ENCODE assay signal across 8 cellular contexts in genomic region chr3:44198265-44198956, GRCh38. TPM values are rescaled to one million over a fixed set of nuclear protein-coding genes. Genes with fewer than 3 reads are reported as not detected.
A peak's percentile ranks its signal among the peaks of the same experiment; 100 is the strongest.
DNase-seq lines count a peak whose midpoint lies in the region; ATAC-seq and TF ChIP-seq lines count a peak whose summit lies in the region.

No MANE protein-coding gene starts in this region.

- TF ChIP-seq CTCF in upper lobe of left lung (IDR thresholded peaks at IDR 0.05): peak; percentile 53 to 82 (median 70)

- no peak overlapping the region for H3K4me3 ChIP-seq in Jurkat, Clone E6-1 (ENCODE audit: low read length)
- no peak overlapping the region for H3K4me3 ChIP-seq in trophoblast cell (ENCODE audit: low read depth, low read length)
- no peak overlapping the region for H3K4me3 ChIP-seq in upper lobe of left lung

- H3K27me3 ChIP-seq in trophoblast cell (ENCODE audit: insufficient read depth, low read length): no peaks in the 10 kb centered on the region
- H3K27me3 ChIP-seq in upper lobe of left lung: no peaks in the 10 kb centered on the region

- no peak overlapping the region for H2BK120ac ChIP-seq in trophoblast cell (ENCODE audit: insufficient read depth, low read length, poor library complexity)

- no peak overlapping the region for H2BK5ac ChIP-seq in trophoblast cell (ENCODE audit: low read depth, low read length, poor library complexity)

- H2AK5ac ChIP-seq in trophoblast cell (ENCODE audit: low read length): no peak overlapping the region

- no peak overlapping the region for H4K91ac ChIP-seq in trophoblast cell (ENCODE audit: low read depth, low read length)

- no peak overlapping the region for H3K27ac ChIP-seq in trophoblast cell (ENCODE audit: low read depth, low read length)
- no peak overlapping the region for H3K27ac ChIP-seq in upper lobe of left lung

- H2BK12ac ChIP-seq in trophoblast cell (ENCODE audit: low read length): no peak overlapping the region

- in situ Hi-C loops in SK-MEL-5 (cut with HindIII; ENCODE audit: low pct_unique_long_range_greater_than_20kb, low sequenced_read_pairs): no loop called here

- no CpG with 5 or more reads among the region's 10 CpGs for WGBS in trophoblast cell (ENCODE audit: extremely low coverage, insufficient coverage, insufficient read length)
- WGBS in upper lobe of left lung, 2 donors: 9 to 13% methylated on average over 10 of the region's 10 CpGs

- H4K8ac ChIP-seq in trophoblast cell (ENCODE audit: low read depth, low read length): no peak overlapping the region

- no peak overlapping the region for H3K4me2 ChIP-seq in trophoblast cell (ENCODE audit: low read length)

- no peaks in the 10 kb centered on the region for H3K79me2 ChIP-seq in trophoblast cell (ENCODE audit: control insufficient read depth, insufficient read depth, low read length, poor library complexity)

- DNase-seq in NCI-H524 (lab: John Stamatoyannopoulos, UW) (peak; percentile 69 to 72), NCI-H524 treated with DMSO at 0.1 percent for 48 hours (lab: John Stamatoyannopoulos, UW) (no peak), SK-MEL-5 (ENCODE audit: low read depth, low spot score) (peak; percentile 81), glomerular endothelial cell (ENCODE audit: extremely low read depth, low read depth, low spot score) (peak; percentile 47), trophoblast cell (peak; percentile 67 to 85), upper lobe of left lung (peak in 1 of 2 donors; percentile 64)
- peak; percentile 57 for DNase-seq in Jurkat, Clone E6-1 (ENCODE audit: low read depth, low spot score)
- peak in 3 of 4 experiments; percentile 18 to 41 (median 35) for DNase-seq in activated naive CD4-positive, alpha-beta T cell (lab: John Stamatoyannopoulos, UW)

- H3K4me1 ChIP-seq in trophoblast cell (ENCODE audit: control insufficient read depth in 1 of 2, insufficient read depth in 2 of 2, low read length in 2 of 2): no peaks in the 10 kb centered on the region
- H3K4me1 ChIP-seq in upper lobe of left lung: no peaks in the 10 kb centered on the region

- H2AFZ ChIP-seq in trophoblast cell (ENCODE audit: insufficient read depth, low read length, poor library complexity): no peak overlapping the region

- H3K9ac ChIP-seq in trophoblast cell (ENCODE audit: low read length): no peak overlapping the region

- no peak overlapping the region for H3K18ac ChIP-seq in trophoblast cell (ENCODE audit: low read length)

- no peak overlapping the region for H3K4ac ChIP-seq in trophoblast cell (ENCODE audit: low read depth, low read length)

- no peak overlapping the region for H4K12ac ChIP-seq in trophoblast cell (ENCODE audit: low read depth, low read length)

- H3K79me1 ChIP-seq in trophoblast cell (ENCODE audit: low read length): no peaks in the 10 kb centered on the region

- H3K23ac ChIP-seq in trophoblast cell (ENCODE audit: low read length): no peak overlapping the region

- peak in 1 of 2 donors; percentile 91 for ATAC-seq in upper lobe of left lung (ENCODE audit: low FRiP score in 2 of 2)

- TF ChIP-seq POLR2A in upper lobe of left lung (IDR thresholded peaks at IDR 0.05): no peak

- H3K14ac ChIP-seq in trophoblast cell (ENCODE audit: low read length): no peak overlapping the region

- H3K36me3 ChIP-seq in trophoblast cell (ENCODE audit: control insufficient read depth in 1 of 2, insufficient read depth in 2 of 2, low read length in 2 of 2) (no peaks in the 10 kb centered on the region), upper lobe of left lung (no peaks in the 10 kb centered on the region)

- H3K9me3 ChIP-seq in trophoblast cell (ENCODE audit: insufficient read depth, low read depth, low read length) (no peaks in the 10 kb centered on the region), upper lobe of left lung (no peaks in the 10 kb centered on the region)

- no peak for TF ChIP-seq EP300 in upper lobe of left lung (IDR thresholded peaks at IDR 0.05)

RNA-seq across cellular contexts. Expression of gene TOPAZ1, which starts 43.3 kb away (rescaled TPM):
- not detected for polyA plus RNA-seq in Jurkat, Clone E6-1 (2012; ENCODE audit: insufficient read depth, insufficient read length)
- not detected in 2 replicates for total RNA-seq in SK-MEL-5 (2014; rRNA removed; shearing (Covaris generic))
- not detected in 2 replicates for polyA plus RNA-seq in SK-MEL-5 (2015; cell fraction: cytosol; rRNA removed)
- polyA plus RNA-seq in SK-MEL-5 (2015; cell fraction: nucleus; rRNA removed): not detected in 2 replicates
- total RNA-seq in glomerular endothelial cell (not detected in 2 replicates), upper lobe of left lung (not detected)
- polyA plus RNA-seq in trophoblast cell (2013): not detected in 2 replicates
